Comparison of ENCODE assay signal across 3 cellular contexts in the genomic region with DNA sequence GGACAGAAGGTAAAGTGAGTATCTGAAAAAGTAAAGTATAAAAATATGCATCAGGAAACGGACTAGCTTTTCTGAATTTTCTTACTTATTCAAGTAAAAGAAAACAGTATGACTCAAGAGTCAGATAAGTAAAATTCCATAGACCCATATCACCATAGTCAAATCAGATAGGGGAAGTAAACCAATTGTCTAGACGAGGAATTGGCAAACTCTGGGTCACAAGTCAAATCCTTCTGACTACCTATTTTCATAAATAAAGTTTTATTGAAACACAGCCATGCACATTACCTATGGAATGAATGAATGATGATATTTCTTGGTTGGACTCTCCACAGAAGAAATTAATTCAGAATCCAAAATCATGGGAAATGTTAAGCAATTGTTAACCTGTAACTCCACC.
TF ChIP-seq lines count a peak whose summit lies in the region.

No MANE protein-coding gene starts in this region.

TF ChIP-seq in SK-N-SH, 30 proteins besides CTCF, POLR2A, EP300 and RAD21:
- TF ChIP-seq GABPA (IDR thresholded peaks at IDR 0.05; ENCODE audit: low read depth) (no peak), TAF1 (IDR thresholded peaks at IDR 0.05; ENCODE audit: borderline replicate concordance, low read depth, low read length) (no peak), NRF1 (IDR thresholded peaks at IDR 0.05; ENCODE audit: low read depth, low read length) (no peak), FOSL2 (IDR thresholded peaks at IDR 0.05; ENCODE audit: borderline replicate concordance, low read depth) (no peak), TEAD4 (IDR thresholded peaks at IDR 0.05; ENCODE audit: borderline replicate concordance, insufficient read depth) (no peak), RFX5 (IDR thresholded peaks at IDR 0.05; ENCODE audit: low read length) (no peak)

TF ChIP-seq in SK-N-SH treated with all-trans-retinoic acid at 6 μM for 48 hours, 23 proteins besides CTCF, POLR2A, EP300 and RAD21:
- TF ChIP-seq ZNF70 (CRISPR knock-in tag; IDR thresholded peaks at IDR 0.05) (no peak), ARNTL (CRISPR knock-in tag; IDR thresholded peaks at IDR 0.05; ENCODE audit: borderline replicate concordance, low read depth) (no peak), RARB (CRISPR knock-in tag; IDR thresholded peaks at IDR 0.05) (no peak)
- TF ChIP-seq, protein P1, sequence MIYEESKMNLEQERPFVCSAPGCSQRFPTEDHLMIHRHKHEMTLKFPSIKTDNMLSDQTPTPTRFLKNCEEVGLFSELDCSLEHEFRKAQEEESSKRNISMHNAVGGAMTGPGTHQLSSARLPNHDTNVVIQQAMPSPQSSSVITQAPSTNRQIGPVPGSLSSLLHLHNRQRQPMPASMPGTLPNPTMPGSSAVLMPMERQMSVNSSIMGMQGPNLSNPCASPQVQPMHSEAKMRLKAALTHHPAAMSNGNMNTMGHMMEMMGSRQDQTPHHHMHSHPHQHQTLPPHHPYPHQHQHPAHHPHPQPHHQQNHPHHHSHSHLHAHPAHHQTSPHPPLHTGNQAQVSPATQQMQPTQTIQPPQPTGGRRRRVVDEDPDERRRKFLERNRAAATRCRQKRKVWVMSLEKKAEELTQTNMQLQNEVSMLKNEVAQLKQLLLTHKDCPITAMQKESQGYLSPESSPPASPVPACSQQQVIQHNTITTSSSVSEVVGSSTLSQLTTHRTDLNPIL (CRISPR knock-in tag; IDR thresholded peaks at IDR 0.05; ENCODE audit: low read depth), result no peak

TF ChIP-seq in GM12878, 131 proteins besides CTCF, POLR2A, EP300 and RAD21:
- peak; percentile 38; the same call in 1 of the 2 replicates for TF ChIP-seq ZNF24 (IDR thresholded peaks at IDR 0.05)
- no peak for TF ChIP-seq DPF2 (IDR thresholded peaks at IDR 0.05)
- TF ChIP-seq, protein P2, sequence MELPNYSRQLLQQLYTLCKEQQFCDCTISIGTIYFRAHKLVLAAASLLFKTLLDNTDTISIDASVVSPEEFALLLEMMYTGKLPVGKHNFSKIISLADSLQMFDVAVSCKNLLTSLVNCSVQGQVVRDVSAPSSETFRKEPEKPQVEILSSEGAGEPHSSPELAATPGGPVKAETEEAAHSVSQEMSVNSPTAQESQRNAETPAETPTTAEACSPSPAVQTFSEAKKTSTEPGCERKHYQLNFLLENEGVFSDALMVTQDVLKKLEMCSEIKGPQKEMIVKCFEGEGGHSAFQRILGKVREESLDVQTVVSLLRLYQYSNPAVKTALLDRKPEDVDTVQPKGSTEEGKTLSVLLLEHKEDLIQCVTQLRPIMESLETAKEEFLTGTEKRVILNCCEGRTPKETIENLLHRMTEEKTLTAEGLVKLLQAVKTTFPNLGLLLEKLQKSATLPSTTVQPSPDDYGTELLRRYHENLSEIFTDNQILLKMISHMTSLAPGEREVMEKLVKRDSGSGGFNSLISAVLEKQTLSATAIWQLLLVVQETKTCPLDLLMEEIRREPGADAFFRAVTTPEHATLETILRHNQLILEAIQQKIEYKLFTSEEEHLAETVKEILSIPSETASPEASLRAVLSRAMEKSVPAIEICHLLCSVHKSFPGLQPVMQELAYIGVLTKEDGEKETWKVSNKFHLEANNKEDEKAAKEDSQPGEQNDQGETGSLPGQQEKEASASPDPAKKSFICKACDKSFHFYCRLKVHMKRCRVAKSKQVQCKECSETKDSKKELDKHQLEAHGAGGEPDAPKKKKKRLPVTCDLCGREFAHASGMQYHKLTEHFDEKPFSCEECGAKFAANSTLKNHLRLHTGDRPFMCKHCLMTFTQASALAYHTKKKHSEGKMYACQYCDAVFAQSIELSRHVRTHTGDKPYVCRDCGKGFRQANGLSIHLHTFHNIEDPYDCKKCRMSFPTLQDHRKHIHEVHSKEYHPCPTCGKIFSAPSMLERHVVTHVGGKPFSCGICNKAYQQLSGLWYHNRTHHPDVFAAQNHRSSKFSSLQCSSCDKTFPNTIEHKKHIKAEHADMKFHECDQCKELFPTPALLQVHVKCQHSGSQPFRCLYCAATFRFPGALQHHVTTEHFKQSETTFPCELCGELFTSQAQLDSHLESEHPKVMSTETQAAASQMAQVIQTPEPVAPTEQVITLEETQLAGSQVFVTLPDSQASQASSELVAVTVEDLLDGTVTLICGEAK (IDR thresholded peaks at IDR 0.05; ENCODE audit: borderline replicate concordance), result peak; percentile 77; the same call in 1 of the 2 replicates
- TF ChIP-seq ZSCAN29 (IDR thresholded peaks at IDR 0.05), result no peak
- no peak for TF ChIP-seq PML (IDR thresholded peaks at IDR 0.05; ENCODE audit: low read length)
- TF ChIP-seq, protein P3, sequence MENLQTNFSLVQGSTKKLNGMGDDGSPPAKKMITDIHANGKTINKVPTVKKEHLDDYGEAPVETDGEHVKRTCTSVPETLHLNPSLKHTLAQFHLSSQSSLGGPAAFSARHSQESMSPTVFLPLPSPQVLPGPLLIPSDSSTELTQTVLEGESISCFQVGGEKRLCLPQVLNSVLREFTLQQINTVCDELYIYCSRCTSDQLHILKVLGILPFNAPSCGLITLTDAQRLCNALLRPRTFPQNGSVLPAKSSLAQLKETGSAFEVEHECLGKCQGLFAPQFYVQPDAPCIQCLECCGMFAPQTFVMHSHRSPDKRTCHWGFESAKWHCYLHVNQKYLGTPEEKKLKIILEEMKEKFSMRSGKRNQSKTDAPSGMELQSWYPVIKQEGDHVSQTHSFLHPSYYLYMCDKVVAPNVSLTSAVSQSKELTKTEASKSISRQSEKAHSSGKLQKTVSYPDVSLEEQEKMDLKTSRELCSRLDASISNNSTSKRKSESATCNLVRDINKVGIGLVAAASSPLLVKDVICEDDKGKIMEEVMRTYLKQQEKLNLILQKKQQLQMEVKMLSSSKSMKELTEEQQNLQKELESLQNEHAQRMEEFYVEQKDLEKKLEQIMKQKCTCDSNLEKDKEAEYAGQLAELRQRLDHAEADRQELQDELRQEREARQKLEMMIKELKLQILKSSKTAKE (IDR thresholded peaks at IDR 0.05; ENCODE audit: low read depth, poor library complexity, severe bottlenecking), result no peak
